26 cellular contexts compared by ENCODE assay signal in the genomic region with DNA sequence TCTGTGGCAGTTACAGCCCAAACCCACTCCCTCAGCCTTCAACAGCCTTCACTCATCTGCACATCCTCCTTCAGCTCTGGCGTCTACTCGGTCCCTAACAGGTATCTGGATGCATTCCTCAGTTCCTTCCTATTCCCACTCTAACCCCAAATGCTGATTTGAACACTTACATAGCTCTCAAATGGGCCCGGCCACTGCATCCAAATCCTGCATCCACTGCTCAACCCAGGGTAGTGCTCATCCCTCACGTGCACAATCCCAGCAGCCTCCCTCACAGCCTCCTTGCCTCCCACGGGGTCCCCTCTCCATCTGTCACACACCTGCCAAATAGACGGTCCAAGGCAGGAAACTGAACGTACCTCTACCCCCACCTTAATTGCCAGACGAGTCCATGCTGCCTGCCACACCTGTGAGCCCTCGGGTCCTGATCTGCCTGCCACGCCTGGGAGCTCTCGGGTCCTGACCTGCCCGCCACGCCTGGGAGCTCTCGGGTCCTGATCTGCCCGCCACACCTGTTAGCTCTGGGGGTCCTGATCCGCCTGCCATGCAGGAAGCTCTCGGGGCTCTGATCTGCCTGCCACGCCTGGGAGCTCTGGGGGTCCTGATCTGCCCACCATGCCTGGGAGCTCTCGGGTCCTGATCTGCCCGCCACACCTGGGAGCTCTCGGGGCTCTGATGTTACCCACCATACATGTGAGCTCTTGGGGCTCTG. TPM values are rescaled to one million over a fixed set of nuclear protein-coding genes. Genes with fewer than 3 reads are reported as not detected.
A peak's percentile ranks its signal among the peaks of the same experiment; 100 is the strongest.
DNase-seq lines count a peak whose midpoint lies in the region; ATAC-seq, FAIRE-seq and TF ChIP-seq lines count a peak whose summit lies in the region.
"Had no signal": no experiment of that assay in that cellular context is flagged by ENCODE, and none has a peak within 500 bp of the region (broad histone marks: within the 10 kb centered on the region; RNA-seq: fewer than 3 reads in every experiment).

No MANE protein-coding gene starts in this region.

- H3K4me1 ChIP-seq in heart left ventricle, result no peaks in the 10 kb centered on the region
- H3K4me1 ChIP-seq: A549; BE2C; BLaER1 treated with 17β-estradiol and CSF1 and Interleukin-3, amounts not matched to agents 10 nM and 100 nM had no signal

- no peak overlapping the region for H3K4me3 ChIP-seq in heart left ventricle
- H3K4me3 ChIP-seq: A549; BLaER1 treated with 17β-estradiol and CSF1 and Interleukin-3, amounts not matched to agents 10 nM and 100 nM; GM12878; GM23248 had no signal

- H3K27me3 Mint-ChIP-seq in activated naive CD4-positive, alpha-beta T cell treated with anti-CD3 and anti-CD28 coated beads, Interleukin-2, amount 10 ng/mL, durations not matched to agents 7 days and 5 days, result peaks cover 17% of the 10 kb centered on the region
- H3K27me3 Mint-ChIP-seq in activated CD4-positive, alpha-beta T cell treated with anti-CD3 and anti-CD28 coated beads, Interleukin-2, amount 10 ng/mL, durations not matched to agents 24 days and 14 days, result peaks cover 7% of the 10 kb centered on the region

- CTCF ChIA-PET in activated naive CD4-positive, alpha-beta T cell treated with anti-CD3 and anti-CD28 coated beads, Interleukin-2, amount 10 ng/mL, durations not matched to agents 7 days and 5 days (lab: Charles Lee), result no interaction called here

- no peak for DNase-seq in activated naive CD4-positive, alpha-beta T cell treated with anti-CD3 and anti-CD28 coated beads, Interleukin-2, amount 10 ng/mL, durations not matched to agents 7 days and 5 days
- no peak for DNase-seq in activated naive CD4-positive, alpha-beta T cell (lab: John Stamatoyannopoulos, UW)
- DNase-seq in left kidney (ENCODE audit: low read depth, low spot score), result peak; percentile 48
- no peak for DNase-seq in urothelium cell line (ENCODE audit: low spot score)
- DNase-seq in activated CD4-positive, alpha-beta T cell treated with anti-CD3 and anti-CD28 coated beads, Interleukin-2, amount 10 ng/mL, durations not matched to agents 24 days and 14 days, result no peak
- no peak for DNase-seq in heart left ventricle
- DNase-seq: 8988T; ACHN; AML-193; BE2C; CD4-positive, alpha-beta T cell; CD8-positive, alpha-beta memory T cell; DMS 273 treated with DMSO at 0.1 percent for 48 hours; DMS79; EL; GDM1; GM23248; H7; HCEC 1CT had no signal

- H3K36me3 Mint-ChIP-seq in activated naive CD4-positive, alpha-beta T cell treated with anti-CD3 and anti-CD28 coated beads, Interleukin-2, amount 10 ng/mL, durations not matched to agents 7 days and 5 days, result no peaks in the 10 kb centered on the region
- H3K36me3 Mint-ChIP-seq in activated CD4-positive, alpha-beta T cell treated with anti-CD3 and anti-CD28 coated beads, Interleukin-2, amount 10 ng/mL, durations not matched to agents 24 days and 14 days (ENCODE audit: low read depth), result no peaks in the 10 kb centered on the region
- H3K36me3 Mint-ChIP-seq: CD14-positive monocyte; CD8-positive, alpha-beta memory T cell had no signal

- H3K36me3 ChIP-seq in heart left ventricle, result no peaks in the 10 kb centered on the region
- H3K36me3 ChIP-seq: BE2C; BLaER1 treated with 17β-estradiol and CSF1 and Interleukin-3, amounts not matched to agents 10 nM and 100 nM had no signal

- TF ChIP-seq CTCF in heart left ventricle (IDR thresholded peaks at IDR 0.05), result no peak

- intact Hi-C loops in activated CD4-positive, alpha-beta T cell treated with anti-CD3 and anti-CD28 coated beads, Interleukin-2, amount 10 ng/mL, durations not matched to agents 24 days and 14 days (cut with micrococcal nuclease), result no loop called here
- intact Hi-C loops in heart left ventricle (cut with DNase I), result no loop called here

- peaks cover 0 to 57% (median 8%) of the 10 kb centered on the region in 9 donors for H3K27me3 ChIP-seq in heart left ventricle
- H3K27me3 ChIP-seq: BLaER1 treated with 17β-estradiol and CSF1 and Interleukin-3, amounts not matched to agents 10 nM and 100 nM had no signal

- no peaks in the 10 kb centered on the region for H3K4me1 Mint-ChIP-seq in activated naive CD4-positive, alpha-beta T cell treated with anti-CD3 and anti-CD28 coated beads, Interleukin-2, amount 10 ng/mL, durations not matched to agents 7 days and 5 days
- no peaks in the 10 kb centered on the region for H3K4me1 Mint-ChIP-seq in activated CD4-positive, alpha-beta T cell treated with anti-CD3 and anti-CD28 coated beads, Interleukin-2, amount 10 ng/mL, durations not matched to agents 24 days and 14 days
- H3K4me1 Mint-ChIP-seq: CD14-positive monocyte; CD8-positive, alpha-beta memory T cell had no signal

- no peak for TF ChIP-seq POLR2A in heart left ventricle (IDR thresholded peaks at IDR 0.05)

- H3K9me3 Mint-ChIP-seq in activated naive CD4-positive, alpha-beta T cell treated with anti-CD3 and anti-CD28 coated beads, Interleukin-2, amount 10 ng/mL, durations not matched to agents 7 days and 5 days, result no peaks in the 10 kb centered on the region
- no peaks in the 10 kb centered on the region for H3K9me3 Mint-ChIP-seq in activated CD4-positive, alpha-beta T cell treated with anti-CD3 and anti-CD28 coated beads, Interleukin-2, amount 10 ng/mL, durations not matched to agents 24 days and 14 days
- H3K9me3 Mint-ChIP-seq: CD4-positive, alpha-beta T cell had no signal

- H3K9me3 ChIP-seq in heart left ventricle, result no peaks in the 10 kb centered on the region
- H3K9me3 ChIP-seq: BE2C; BLaER1 treated with 17β-estradiol and CSF1 and Interleukin-3, amounts not matched to agents 10 nM and 100 nM had no signal

- peak; percentile 9 for FAIRE-seq in urothelium cell line (lab: Jason Lieb, UNC)
- FAIRE-seq: A549, D721Med, GM12878, GM19239, H1 had no signal

- H3K27ac Mint-ChIP-seq in activated naive CD4-positive, alpha-beta T cell treated with anti-CD3 and anti-CD28 coated beads, Interleukin-2, amount 10 ng/mL, durations not matched to agents 7 days and 5 days, result peak overlapping the region; percentile 6
- H3K27ac Mint-ChIP-seq in activated CD4-positive, alpha-beta T cell treated with anti-CD3 and anti-CD28 coated beads, Interleukin-2, amount 10 ng/mL, durations not matched to agents 24 days and 14 days, result no peak overlapping the region
- H3K27ac Mint-ChIP-seq: CD14-positive monocyte; CD4-positive, alpha-beta T cell; CD8-positive, alpha-beta memory T cell had no signal

- 80 to 84% (median 83%) methylated on average over 20 to 21 of the region's 21 CpGs for WGBS in heart left ventricle, 4 donors

- no peak overlapping the region for H3K4me3 Mint-ChIP-seq in activated naive CD4-positive, alpha-beta T cell treated with anti-CD3 and anti-CD28 coated beads, Interleukin-2, amount 10 ng/mL, durations not matched to agents 7 days and 5 days
- H3K4me3 Mint-ChIP-seq in activated CD4-positive, alpha-beta T cell treated with anti-CD3 and anti-CD28 coated beads, Interleukin-2, amount 10 ng/mL, durations not matched to agents 24 days and 14 days, result no peak overlapping the region
- H3K4me3 Mint-ChIP-seq: CD14-positive monocyte; CD4-positive, alpha-beta T cell; CD8-positive, alpha-beta memory T cell had no signal

- no peak for ATAC-seq in heart left ventricle
- ATAC-seq: A549, GM12878 had no signal

- H3K27ac ChIP-seq in heart left ventricle, result no peak overlapping the region
- H3K27ac ChIP-seq: A549; BLaER1 treated with 17β-estradiol and CSF1 and Interleukin-3, amounts not matched to agents 10 nM and 100 nM; GM23248 had no signal

RNA-seq across cellular contexts. Expression of a gene that starts 9.9 kb away (rescaled TPM):
- total RNA-seq in activated CD4-positive, alpha-beta T cell treated with anti-CD3 and anti-CD28 coated beads, Interleukin-2, amount 10 ng/mL, durations not matched to agents 24 days and 14 days, result not detected in 2 replicates
- total RNA-seq in heart left ventricle, result not detected
- polyA plus RNA-seq in heart left ventricle, result not detected
- total RNA-seq: CD4-positive, alpha-beta T cell; CD8-positive, alpha-beta memory T cell; GM12878; GM23248; H1; H7 had no signal
- polyA plus RNA-seq: A549; CD14-positive monocyte; CD8-positive, alpha-beta memory T cell; GM12878; GM23248; H1 had no signal

RNA-seq across cellular contexts. Expression of a gene that starts 13.2 kb away (rescaled TPM):
- not detected in 2 replicates for total RNA-seq in activated CD4-positive, alpha-beta T cell treated with anti-CD3 and anti-CD28 coated beads, Interleukin-2, amount 10 ng/mL, durations not matched to agents 24 days and 14 days
- not detected for total RNA-seq in heart left ventricle
- not detected for polyA plus RNA-seq in heart left ventricle
- total RNA-seq: CD4-positive, alpha-beta T cell; CD8-positive, alpha-beta memory T cell; GM12878; GM23248; H1; H7 had no signal
- polyA plus RNA-seq: A549; CD14-positive monocyte; CD8-positive, alpha-beta memory T cell; GM12878; GM23248; H1 had no signal

RNA-seq across cellular contexts. Expression of a gene that starts 18.3 kb away (rescaled TPM):
- total RNA-seq in activated CD4-positive, alpha-beta T cell treated with anti-CD3 and anti-CD28 coated beads, Interleukin-2, amount 10 ng/mL, durations not matched to agents 24 days and 14 days, result 96.6 and 121 TPM in 2 replicates
- total RNA-seq in heart left ventricle, result 100 to 1,000 TPM; 249 to 577 (median 355) TPM
- polyA plus RNA-seq in heart left ventricle, result 100 to 1,000 TPM; 170 to 189 TPM
